Comparison of ENCODE assay signal across 8 cellular contexts in genomic region chr1:35557118-35557610, GRCh38. TPM values are rescaled to one million over a fixed set of nuclear protein-coding genes. Genes with fewer than 3 reads are reported as not detected.
A peak's percentile ranks its signal among the peaks of the same experiment; 100 is the strongest.
DNase-seq lines count a peak whose midpoint lies in the region; ATAC-seq and TF ChIP-seq lines count a peak whose summit lies in the region.

TSS of gene KIAA0319L (minus strand) at chr1:35557403. CDS start at chr1:35554491, 2,912 bp downstream.

- no peaks in the 10 kb centered on the region for H3K36me3 ChIP-seq in prostate gland

- TF ChIP-seq CTCF in prostate gland (IDR thresholded peaks at IDR 0.05), result no peak

- intact Hi-C loops in prostate gland (cut with DNase I), result loop anchor here (5.0 kb wide), 1 partner anchor 365 kb away; the partner anchor contains the start of gene SFPQ

- H3K27me3 ChIP-seq in prostate gland (replicated peaks; ENCODE audit: insufficient read depth), result no peaks in the 10 kb centered on the region

- ATAC-seq in HG03175 (IDR thresholded peaks at IDR 0.05; ENCODE audit: unreplicated experiment), result peak; percentile 77

- H3K27ac ChIP-seq in prostate gland, result peak within 1 kb of the TSS; percentile 94 to 95

- H3K4me3 ChIP-seq in prostate gland, result peak within 1 kb of the TSS; percentile 66 to 80

- peaks cover 10% of the 10 kb centered on the region for H3K4me1 ChIP-seq in prostate gland (replicated peaks)

- 0% methylated on average over 10 of the region's 39 CpGs for WGBS in prostate gland

- DNase-seq in DMS153 treated with DMSO at 0.1 percent for 48 hours (lab: John Stamatoyannopoulos, UW; ENCODE audit: unreplicated experiment) (peak; percentile 97), GM19238 (ENCODE audit: insufficient read length, low spot score) (peak; percentile 83), NCI-H774 (lab: John Stamatoyannopoulos, UW) (peak; percentile 94), anterior cingulate cortex (lab: John Stamatoyannopoulos, UW) (peak in 57 of 58 donors; percentile 72 to 99 (median 95)), hepatic stellate cell (ENCODE audit: low spot score) (peak; percentile 95), prostate gland (ENCODE audit: low spot score) (peak; percentile 86), GDM1 (lab: John Stamatoyannopoulos, UW) (no peak)

- TF ChIP-seq POLR2A in prostate gland (IDR thresholded peaks at IDR 0.05), result peak; percentile 44

- no peaks in the 10 kb centered on the region for H3K9me3 ChIP-seq in prostate gland

RNA-seq across cellular contexts. Expression of gene KIAA0319L, which starts in this region (rescaled TPM):
- total RNA-seq in prostate gland, result 100 to 1,000 TPM; 109 to 124 TPM
